ENCODE assay signal across 1 cellular context in genomic region chr2:52765735-52766134, GRCh38.
TF ChIP-seq lines count a peak whose summit lies in the region.

No MANE protein-coding gene starts in this region.

TF ChIP-seq in IMR-90, 13 proteins besides CTCF, POLR2A, EP300 and RAD21:
- no peak for TF ChIP-seq FOS (IDR thresholded peaks at IDR 0.05; ENCODE audit: low read depth, low read length)
- no peak for TF ChIP-seq USF2 (IDR thresholded peaks at IDR 0.05; ENCODE audit: low read depth, low read length)
- TF ChIP-seq MAFK (IDR thresholded peaks at IDR 0.05; ENCODE audit: low read depth, low read length), result no peak
- TF ChIP-seq MXI1 (IDR thresholded peaks at IDR 0.05; ENCODE audit: borderline replicate concordance, low read depth, low read length), result no peak
- no peak for TF ChIP-seq CEBPB (IDR thresholded peaks at IDR 0.05; ENCODE audit: low read depth, low read length)
- no peak for TF ChIP-seq NFE2L2 (IDR thresholded peaks at IDR 0.05; ENCODE audit: low read depth, low read length)
- TF ChIP-seq RFX5 (IDR thresholded peaks at IDR 0.05; ENCODE audit: low read depth, low read length), result no peak
- TF ChIP-seq MAZ (IDR thresholded peaks at IDR 0.05; ENCODE audit: borderline replicate concordance, low read depth, low read length), result no peak
- TF ChIP-seq SMC3 (IDR thresholded peaks at IDR 0.05; ENCODE audit: low read depth, low read length), result no peak
- TF ChIP-seq RCOR1 (IDR thresholded peaks at IDR 0.05; ENCODE audit: insufficient replicate concordance, low read length), result no peak
- no peak for TF ChIP-seq BHLHE40 (IDR thresholded peaks at IDR 0.05; ENCODE audit: low read depth, low read length)
- no peak for TF ChIP-seq ELK1 (IDR thresholded peaks at IDR 0.05; ENCODE audit: borderline replicate concordance, low read depth, low read length)
